ENCODE assay signal across 27 cellular contexts in genomic region chr2:119293254-119293653, GRCh38.
DNase-seq lines count a peak whose midpoint lies in the region; TF ChIP-seq lines count a peak whose summit lies in the region.
"Had no signal": no experiment of that assay in that cellular context is flagged by ENCODE, and none has a peak within 500 bp of the region (broad histone marks: within the 10 kb centered on the region; RNA-seq: fewer than 3 reads in every experiment).

No MANE protein-coding gene starts in this region.

- no peaks in the 10 kb centered on the region for H3K36me3 ChIP-seq in MM.1S (replicated peaks; ENCODE audit: insufficient read depth, low read length)
- H3K36me3 ChIP-seq in osteoblast (ENCODE audit: insufficient read depth, low read length) = no peaks in the 10 kb centered on the region
- H3K36me3 ChIP-seq: left lung, uterus had no signal

- H3K9me3 ChIP-seq in MM.1S (replicated peaks; ENCODE audit: insufficient read depth, low read length) = no peaks in the 10 kb centered on the region
- H3K9me3 ChIP-seq in osteoblast (ENCODE audit: low read depth, low read length) = no peaks in the 10 kb centered on the region
- H3K9me3 ChIP-seq: left lung, testis, uterus had no signal

- DNase-seq in EL = peak; percentile 27
- no peak for DNase-seq in MM.1S
- DNase-seq in epithelial cell of esophagus (ENCODE audit: low read depth) = peak; percentile 68
- DNase-seq in osteoblast (ENCODE audit: insufficient read length, low spot score, missing footprints) = peak; percentile 72
- DNase-seq in NCI-H1105 (lab: John Stamatoyannopoulos, UW) = no peak
- no peak for DNase-seq in stimulated activated naive CD4-positive, alpha-beta T cell treated with Interleukin-2 at 50 U/mL for 16 hours (lab: John Stamatoyannopoulos, UW)
- no peak for DNase-seq in activated CD4-positive, alpha-beta memory T cell treated with anti-CD3 and anti-CD28 coated beads, Interleukin-2, amount 10 ng/mL, durations not matched to agents 7 days and 5 days
- no peak for DNase-seq in T-helper 1 cell
- DNase-seq: activated CD4-positive, alpha-beta T cell treated with anti-CD3 and anti-CD28 coated beads for 4 hours; activated CD8-positive, alpha-beta memory T cell treated with anti-CD3 and anti-CD28 coated beads for 24 hours; activated effector memory CD4-positive, alpha-beta T cell treated with anti-CD3 and anti-CD28 coated beads, Interleukin-2, amount 50 U/mL, for 16 hours; activated naive CD8-positive, alpha-beta T cell treated with anti-CD3 and anti-CD28 coated beads, Interleukin-2, amount 10 ng/mL, durations not matched to agents 7 days and 5 days; activated T-cell treated with anti-CD3 and anti-CD28 coated beads, Interleukin-2, amount 50 U/mL, for 1 hour; Calu3; foreskin melanocyte; GOT3; KG1; left lung; NCI-H1436 treated with DMSO at 0.1 percent for 48 hours; NCI-H446; NCI-H774; stimulated activated naive CD4-positive, alpha-beta T cell; T-helper 17 cell; testis; uterus had no signal

- POLR2A ChIA-PET in activated CD4-positive, alpha-beta memory T cell treated with anti-CD3 and anti-CD28 coated beads, Interleukin-2, amount 10 ng/mL, durations not matched to agents 7 days and 5 days (lab: Charles Lee) = no interaction called here

- H2AFZ ChIP-seq in MM.1S (ENCODE audit: low read length) (no peak overlapping the region), osteoblast (ENCODE audit: low read length) (no peak overlapping the region)

- TF ChIP-seq CTCF in MM.1S (IDR thresholded peaks at IDR 0.05; ENCODE audit: low read length) (no peak), epithelial cell of esophagus (IDR thresholded peaks at IDR 0.05; ENCODE audit: insufficient read depth, low read depth, low read length, missing control alignments) (no peak), osteoblast (IDR thresholded peaks at IDR 0.05; ENCODE audit: extremely low read depth, low read depth, low read length) (no peak)

- CTCF ChIA-PET in activated CD4-positive, alpha-beta memory T cell treated with anti-CD3 and anti-CD28 coated beads, Interleukin-2, amount 10 ng/mL, durations not matched to agents 7 days and 5 days (lab: Charles Lee) = interaction anchor here (1.7 kb wide), 1 partner anchor 10 kb away, joined by 3 read pairs; no protein-coding TSS in a partner anchor

- H3K27ac Mint-ChIP-seq in activated CD4-positive, alpha-beta memory T cell treated with anti-CD3 and anti-CD28 coated beads, Interleukin-2, amount 10 ng/mL, durations not matched to agents 7 days and 5 days = no peak overlapping the region
- H3K27ac Mint-ChIP-seq: activated naive CD8-positive, alpha-beta T cell treated with anti-CD3 and anti-CD28 coated beads, Interleukin-2, amount 10 ng/mL, durations not matched to agents 7 days and 5 days; CD14-positive monocyte; progenitor cell of endocrine pancreas; T-helper 17 cell had no signal

- no peaks in the 10 kb centered on the region for H3K4me1 Mint-ChIP-seq in activated CD4-positive, alpha-beta memory T cell treated with anti-CD3 and anti-CD28 coated beads, Interleukin-2, amount 10 ng/mL, durations not matched to agents 7 days and 5 days
- H3K4me1 Mint-ChIP-seq: activated naive CD8-positive, alpha-beta T cell treated with anti-CD3 and anti-CD28 coated beads, Interleukin-2, amount 10 ng/mL, durations not matched to agents 7 days and 5 days; T-helper 17 cell had no signal

- H3K4me2 ChIP-seq in MM.1S (ENCODE audit: low read depth, low read length) (peak overlapping the region; percentile 58; the same call in 1 of the 2 replicates), osteoblast (ENCODE audit: insufficient read depth, low read length) (no peak overlapping the region)

- H3K9ac ChIP-seq in MM.1S (ENCODE audit: low read length) = no peak overlapping the region; the same call in 1 of the 2 replicates

- no peaks in the 10 kb centered on the region for H3K79me2 ChIP-seq in MM.1S (ENCODE audit: low read length)
- no peaks in the 10 kb centered on the region for H3K79me2 ChIP-seq in osteoblast (ENCODE audit: insufficient read depth, low read length)

- H4K20me1 ChIP-seq in MM.1S (ENCODE audit: insufficient read depth, low read length) = no peaks in the 10 kb centered on the region
- no peaks in the 10 kb centered on the region for H4K20me1 ChIP-seq in osteoblast (ENCODE audit: insufficient read depth, low read length)

- H3K4me3 Mint-ChIP-seq in activated CD4-positive, alpha-beta memory T cell treated with anti-CD3 and anti-CD28 coated beads, Interleukin-2, amount 10 ng/mL, durations not matched to agents 7 days and 5 days = no peak overlapping the region
- H3K4me3 Mint-ChIP-seq: activated naive CD8-positive, alpha-beta T cell treated with anti-CD3 and anti-CD28 coated beads, Interleukin-2, amount 10 ng/mL, durations not matched to agents 7 days and 5 days; CD14-positive monocyte; T-helper 17 cell had no signal

- no peaks in the 10 kb centered on the region for H3K9me2 ChIP-seq in MM.1S (replicated peaks; ENCODE audit: insufficient read depth, low read length)

- peaks cover 11% of the 10 kb centered on the region; the same call in 1 of the 2 replicates for H3F3A ChIP-seq in MM.1S (ENCODE audit: insufficient read depth, low read length)

- H3K36me3 Mint-ChIP-seq in activated CD4-positive, alpha-beta memory T cell treated with anti-CD3 and anti-CD28 coated beads, Interleukin-2, amount 10 ng/mL, durations not matched to agents 7 days and 5 days (ENCODE audit: low read depth) = no peaks in the 10 kb centered on the region
- H3K36me3 Mint-ChIP-seq: activated naive CD8-positive, alpha-beta T cell treated with anti-CD3 and anti-CD28 coated beads, Interleukin-2, amount 10 ng/mL, durations not matched to agents 7 days and 5 days; CD14-positive monocyte had no signal

- H3K27me3 ChIP-seq in MM.1S (replicated peaks; ENCODE audit: insufficient read depth, low read length) (no peaks in the 10 kb centered on the region), osteoblast (ENCODE audit: insufficient read depth, low read length) (no peaks in the 10 kb centered on the region)
- H3K27me3 ChIP-seq: left lung, testis, uterus had no signal

- H3K27ac ChIP-seq in MM.1S (ENCODE audit: low read length) = peak overlapping the region; percentile 72; the same call in 1 of the 2 replicates
- no peak overlapping the region for H3K27ac ChIP-seq in osteoblast (ENCODE audit: low read depth, low read length)
- H3K27ac ChIP-seq: left lung, testis, uterus had no signal

- H3K4me1 ChIP-seq in MM.1S (ENCODE audit: low read length) = peaks cover 16% of the 10 kb centered on the region
- no peaks in the 10 kb centered on the region for H3K4me1 ChIP-seq in osteoblast (ENCODE audit: insufficient read depth, low read length)
- H3K4me1 ChIP-seq: uterus had no signal

- H3K4me3 ChIP-seq in MM.1S (ENCODE audit: low read length) = peak overlapping the region; percentile 48; the same call in 1 of the 2 replicates
- H3K4me3 ChIP-seq in epithelial cell of esophagus (ENCODE audit: low read length) = no peak overlapping the region
- H3K4me3 ChIP-seq in osteoblast (ENCODE audit: insufficient read depth, low read length) = no peak overlapping the region
- H3K4me3 ChIP-seq: left lung, testis, uterus had no signal

- H3K9me3 Mint-ChIP-seq in activated CD4-positive, alpha-beta memory T cell treated with anti-CD3 and anti-CD28 coated beads, Interleukin-2, amount 10 ng/mL, durations not matched to agents 7 days and 5 days = no peaks in the 10 kb centered on the region
- H3K9me3 Mint-ChIP-seq: activated naive CD8-positive, alpha-beta T cell treated with anti-CD3 and anti-CD28 coated beads, Interleukin-2, amount 10 ng/mL, durations not matched to agents 7 days and 5 days had no signal

- H3K27me3 Mint-ChIP-seq in activated CD4-positive, alpha-beta memory T cell treated with anti-CD3 and anti-CD28 coated beads, Interleukin-2, amount 10 ng/mL, durations not matched to agents 7 days and 5 days = no peaks in the 10 kb centered on the region
- H3K27me3 Mint-ChIP-seq: activated naive CD8-positive, alpha-beta T cell treated with anti-CD3 and anti-CD28 coated beads, Interleukin-2, amount 10 ng/mL, durations not matched to agents 7 days and 5 days; T-helper 17 cell had no signal

Comparison
In these comparisons a context has a peak if more than half of its experiments do, and no peak if none do; other contexts are left out.
1. DNase-seq: peak in EL (single experiment), epithelial cell of esophagus (single experiment) and osteoblast (single experiment); none in MM.1S (single experiment), NCI-H1105 (single experiment), stimulated activated naive CD4-positive, alpha-beta T cell treated with Interleukin-2 at 50 U/mL for 16 hours (single experiment), activated CD4-positive, alpha-beta memory T cell treated with anti-CD3 and anti-CD28 coated beads, Interleukin-2, amount 10 ng/mL, durations not matched to agents 7 days and 5 days (single experiment) and T-helper 1 cell (0 of 5).